Comparison of ENCODE assay signal across 1 cellular context in genomic region chrX:72107320-72107719, GRCh38.
TF ChIP-seq lines count a peak whose summit lies in the region.

No MANE protein-coding gene starts in this region.

TF ChIP-seq in HEK293, 187 proteins besides CTCF, POLR2A, EP300 and RAD21 (continued from another document and continues in another):
- TF ChIP-seq PRDM10 (tag by site-specific recombination; IDR thresholded peaks at IDR 0.05) (peak; percentile 65), ZNF624 (tag by site-specific recombination; IDR thresholded peaks at IDR 0.05) (no peak), ZNF48 (tag by site-specific recombination; IDR thresholded peaks at IDR 0.05) (no peak), ZNF416 (tag by site-specific recombination; IDR thresholded peaks at IDR 0.05) (no peak), ZBTB21 (tag by site-specific recombination; IDR thresholded peaks at IDR 0.05) (peak; percentile 36; the same call in 1 of the 2 replicates), ZNF513 (tag by site-specific recombination; IDR thresholded peaks at IDR 0.05) (no peak), ZNF366 (tag by site-specific recombination; conservative IDR thresholded peaks at IDR 0.05) (no peak), GFI1B (tag by site-specific recombination; IDR thresholded peaks at IDR 0.05) (no peak), ZNF391 (tag by site-specific recombination; IDR thresholded peaks at IDR 0.05; ENCODE audit: borderline replicate concordance, low read depth) (no peak), SCRT1 (tag by site-specific recombination; IDR thresholded peaks at IDR 0.05; ENCODE audit: borderline replicate concordance) (no peak), ZNF221 (tag by site-specific recombination; IDR thresholded peaks at IDR 0.05; ENCODE audit: borderline replicate concordance) (no peak), FEZF1 (tag by site-specific recombination; IDR thresholded peaks at IDR 0.05) (no peak), ZNF473 (tag by site-specific recombination; IDR thresholded peaks at IDR 0.05) (no peak), ZNF660 (tag by site-specific recombination; IDR thresholded peaks at IDR 0.05) (no peak), GLI2 (tag by site-specific recombination; IDR thresholded peaks at IDR 0.05; ENCODE audit: borderline replicate concordance, low read depth) (no peak), TCF7L2 (IDR thresholded peaks at IDR 0.05; ENCODE audit: borderline replicate concordance, low read depth, low read length) (no peak), SP2 (tag by site-specific recombination; IDR thresholded peaks at IDR 0.05) (no peak), WT1 (tag by site-specific recombination; IDR thresholded peaks at IDR 0.05) (no peak), REPIN1 (tag by site-specific recombination; IDR thresholded peaks at IDR 0.05; ENCODE audit: low read depth) (no peak), ZNF701 (tag by site-specific recombination; IDR thresholded peaks at IDR 0.05) (no peak), SALL2 (tag by site-specific recombination; IDR thresholded peaks at IDR 0.05; ENCODE audit: borderline replicate concordance) (no peak), ZSCAN18 (tag by site-specific recombination; IDR thresholded peaks at IDR 0.05) (no peak), ZNF621 (tag by site-specific recombination; IDR thresholded peaks at IDR 0.05) (no peak), ZNF132 (tag by site-specific recombination; IDR thresholded peaks at IDR 0.05; ENCODE audit: borderline replicate concordance) (no peak), ZNF114 (tag by site-specific recombination; IDR thresholded peaks at IDR 0.05) (no peak), ZNF692 (tag by site-specific recombination; IDR thresholded peaks at IDR 0.05) (0 out of 2 replicates have a peak, but pooled peaks have one; percentile 41), ZNF530 (tag by site-specific recombination; IDR thresholded peaks at IDR 0.05; ENCODE audit: low read depth) (no peak), ZNF629 (tag by site-specific recombination; IDR thresholded peaks at IDR 0.05) (peak; percentile 87), ZNF121 (tag by site-specific recombination; IDR thresholded peaks at IDR 0.05) (no peak), ZNF140 (tag by site-specific recombination; IDR thresholded peaks at IDR 0.05) (no peak), ZNF677 (tag by site-specific recombination; IDR thresholded peaks at IDR 0.05) (no peak), ZNF341 (tag by site-specific recombination; IDR thresholded peaks at IDR 0.05; ENCODE audit: low read depth) (peak; percentile 69), ZBTB20 (tag by site-specific recombination; IDR thresholded peaks at IDR 0.05) (peak; percentile 40), ZBTB17 (tag by site-specific recombination; IDR thresholded peaks at IDR 0.05) (peak; percentile 50; the same call in 1 of the 2 replicates), ZNF16 (tag by site-specific recombination; IDR thresholded peaks at IDR 0.05; ENCODE audit: low read depth) (no peak), ZNF426 (tag by site-specific recombination; IDR thresholded peaks at IDR 0.05) (no peak), ZNF311 (tag by site-specific recombination; IDR thresholded peaks at IDR 0.05; ENCODE audit: borderline replicate concordance) (no peak)
- TF ChIP-seq, protein P1, sequence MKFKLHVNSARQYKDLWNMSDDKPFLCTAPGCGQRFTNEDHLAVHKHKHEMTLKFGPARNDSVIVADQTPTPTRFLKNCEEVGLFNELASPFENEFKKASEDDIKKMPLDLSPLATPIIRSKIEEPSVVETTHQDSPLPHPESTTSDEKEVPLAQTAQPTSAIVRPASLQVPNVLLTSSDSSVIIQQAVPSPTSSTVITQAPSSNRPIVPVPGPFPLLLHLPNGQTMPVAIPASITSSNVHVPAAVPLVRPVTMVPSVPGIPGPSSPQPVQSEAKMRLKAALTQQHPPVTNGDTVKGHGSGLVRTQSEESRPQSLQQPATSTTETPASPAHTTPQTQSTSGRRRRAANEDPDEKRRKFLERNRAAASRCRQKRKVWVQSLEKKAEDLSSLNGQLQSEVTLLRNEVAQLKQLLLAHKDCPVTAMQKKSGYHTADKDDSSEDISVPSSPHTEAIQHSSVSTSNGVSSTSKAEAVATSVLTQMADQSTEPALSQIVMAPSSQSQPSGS (tag by site-specific recombination; IDR thresholded peaks at IDR 0.05; ENCODE audit: low read depth): peak; percentile 94
- TF ChIP-seq, protein P2, sequence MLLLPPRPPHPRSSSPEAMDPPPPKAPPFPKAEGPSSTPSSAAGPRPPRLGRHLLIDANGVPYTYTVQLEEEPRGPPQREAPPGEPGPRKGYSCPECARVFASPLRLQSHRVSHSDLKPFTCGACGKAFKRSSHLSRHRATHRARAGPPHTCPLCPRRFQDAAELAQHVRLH (tag by site-specific recombination; IDR thresholded peaks at IDR 0.05): no peak
- TF ChIP-seq, protein P3, sequence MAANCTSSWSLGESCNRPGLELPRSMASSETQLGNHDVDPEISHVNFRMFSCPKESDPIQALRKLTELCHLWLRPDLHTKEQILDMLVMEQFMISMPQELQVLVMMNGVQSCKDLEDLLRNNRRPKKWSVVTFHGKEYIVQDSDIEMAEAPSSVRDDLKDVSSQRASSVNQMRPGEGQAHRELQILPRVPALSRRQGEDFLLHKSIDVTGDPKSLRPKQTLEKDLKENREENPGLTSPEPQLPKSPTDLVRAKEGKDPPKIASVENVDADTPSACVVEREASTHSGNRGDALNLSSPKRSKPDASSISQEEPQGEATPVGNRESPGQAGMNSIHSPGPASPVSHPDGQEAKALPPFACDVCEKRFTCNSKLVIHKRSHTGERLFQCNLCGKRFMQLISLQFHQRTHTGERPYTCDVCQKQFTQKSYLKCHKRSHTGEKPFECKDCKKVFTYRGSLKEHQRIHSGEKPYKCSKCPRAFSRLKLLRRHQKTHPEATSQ (tag by site-specific recombination; IDR thresholded peaks at IDR 0.05): no peak
- TF ChIP-seq, protein P4, sequence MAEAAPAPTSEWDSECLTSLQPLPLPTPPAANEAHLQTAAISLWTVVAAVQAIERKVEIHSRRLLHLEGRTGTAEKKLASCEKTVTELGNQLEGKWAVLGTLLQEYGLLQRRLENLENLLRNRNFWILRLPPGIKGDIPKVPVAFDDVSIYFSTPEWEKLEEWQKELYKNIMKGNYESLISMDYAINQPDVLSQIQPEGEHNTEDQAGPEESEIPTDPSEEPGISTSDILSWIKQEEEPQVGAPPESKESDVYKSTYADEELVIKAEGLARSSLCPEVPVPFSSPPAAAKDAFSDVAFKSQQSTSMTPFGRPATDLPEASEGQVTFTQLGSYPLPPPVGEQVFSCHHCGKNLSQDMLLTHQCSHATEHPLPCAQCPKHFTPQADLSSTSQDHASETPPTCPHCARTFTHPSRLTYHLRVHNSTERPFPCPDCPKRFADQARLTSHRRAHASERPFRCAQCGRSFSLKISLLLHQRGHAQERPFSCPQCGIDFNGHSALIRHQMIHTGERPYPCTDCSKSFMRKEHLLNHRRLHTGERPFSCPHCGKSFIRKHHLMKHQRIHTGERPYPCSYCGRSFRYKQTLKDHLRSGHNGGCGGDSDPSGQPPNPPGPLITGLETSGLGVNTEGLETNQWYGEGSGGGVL (tag by site-specific recombination; IDR thresholded peaks at IDR 0.05): peak; percentile 35; the same call in 1 of the 2 replicates
- TF ChIP-seq, protein P5, sequence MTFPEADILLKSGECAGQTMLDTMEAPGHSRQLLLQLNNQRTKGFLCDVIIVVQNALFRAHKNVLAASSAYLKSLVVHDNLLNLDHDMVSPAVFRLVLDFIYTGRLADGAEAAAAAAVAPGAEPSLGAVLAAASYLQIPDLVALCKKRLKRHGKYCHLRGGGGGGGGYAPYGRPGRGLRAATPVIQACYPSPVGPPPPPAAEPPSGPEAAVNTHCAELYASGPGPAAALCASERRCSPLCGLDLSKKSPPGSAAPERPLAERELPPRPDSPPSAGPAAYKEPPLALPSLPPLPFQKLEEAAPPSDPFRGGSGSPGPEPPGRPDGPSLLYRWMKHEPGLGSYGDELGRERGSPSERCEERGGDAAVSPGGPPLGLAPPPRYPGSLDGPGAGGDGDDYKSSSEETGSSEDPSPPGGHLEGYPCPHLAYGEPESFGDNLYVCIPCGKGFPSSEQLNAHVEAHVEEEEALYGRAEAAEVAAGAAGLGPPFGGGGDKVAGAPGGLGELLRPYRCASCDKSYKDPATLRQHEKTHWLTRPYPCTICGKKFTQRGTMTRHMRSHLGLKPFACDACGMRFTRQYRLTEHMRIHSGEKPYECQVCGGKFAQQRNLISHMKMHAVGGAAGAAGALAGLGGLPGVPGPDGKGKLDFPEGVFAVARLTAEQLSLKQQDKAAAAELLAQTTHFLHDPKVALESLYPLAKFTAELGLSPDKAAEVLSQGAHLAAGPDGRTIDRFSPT (tag by site-specific recombination; IDR thresholded peaks at IDR 0.05): 0 out of 2 replicates have a peak, but pooled peaks have one; percentile 20
- TF ChIP-seq, protein P6, sequence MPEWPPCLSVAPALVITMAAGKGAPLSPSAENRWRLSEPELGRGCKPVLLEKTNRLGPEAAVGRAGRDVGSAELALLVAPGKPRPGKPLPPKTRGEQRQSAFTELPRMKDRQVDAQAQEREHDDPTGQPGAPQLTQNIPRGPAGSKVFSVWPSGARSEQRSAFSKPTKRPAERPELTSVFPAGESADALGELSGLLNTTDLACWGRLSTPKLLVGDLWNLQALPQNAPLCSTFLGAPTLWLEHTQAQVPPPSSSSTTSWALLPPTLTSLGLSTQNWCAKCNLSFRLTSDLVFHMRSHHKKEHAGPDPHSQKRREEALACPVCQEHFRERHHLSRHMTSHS (tag by site-specific recombination; IDR thresholded peaks at IDR 0.05): no peak
- TF ChIP-seq, protein P7, sequence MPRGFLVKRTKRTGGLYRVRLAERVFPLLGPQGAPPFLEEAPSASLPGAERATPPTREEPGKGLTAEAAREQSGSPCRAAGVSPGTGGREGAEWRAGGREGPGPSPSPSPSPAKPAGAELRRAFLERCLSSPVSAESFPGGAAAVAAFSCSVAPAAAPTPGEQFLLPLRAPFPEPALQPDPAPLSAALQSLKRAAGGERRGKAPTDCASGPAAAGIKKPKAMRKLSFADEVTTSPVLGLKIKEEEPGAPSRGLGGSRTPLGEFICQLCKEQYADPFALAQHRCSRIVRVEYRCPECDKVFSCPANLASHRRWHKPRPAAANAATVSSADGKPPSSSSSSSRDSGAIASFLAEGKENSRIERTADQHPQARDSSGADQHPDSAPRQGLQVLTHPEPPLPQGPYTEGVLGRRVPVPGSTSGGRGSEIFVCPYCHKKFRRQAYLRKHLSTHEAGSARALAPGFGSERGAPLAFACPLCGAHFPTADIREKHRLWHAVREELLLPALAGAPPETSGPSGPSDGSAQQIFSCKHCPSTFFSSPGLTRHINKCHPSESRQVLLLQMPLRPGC (tag by site-specific recombination; IDR thresholded peaks at IDR 0.05): no peak
